Comparison of ENCODE assay signal across 17 cellular contexts in the genomic region with DNA sequence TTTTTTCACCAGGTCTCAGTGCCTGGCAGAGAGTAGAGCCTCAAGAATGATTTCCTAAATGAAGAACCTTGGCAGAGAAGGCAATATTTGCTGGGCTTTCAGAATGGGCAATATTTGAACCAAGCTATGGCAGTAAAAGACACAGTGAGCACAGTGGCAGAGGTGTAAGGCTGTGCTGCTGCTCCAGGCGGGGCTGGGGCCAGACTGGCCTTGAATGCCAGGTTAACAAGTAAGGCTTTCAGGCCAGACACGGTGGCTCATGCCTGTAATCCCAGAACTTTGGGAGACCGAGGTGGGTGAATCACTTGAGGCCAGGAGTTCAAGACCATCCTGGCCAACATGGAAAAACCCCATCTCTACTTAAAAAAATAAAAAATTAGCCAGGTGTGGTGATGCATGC. TPM values are rescaled to one million over a fixed set of nuclear protein-coding genes. Genes with fewer than 3 reads are reported as not detected.
DNase-seq lines count a peak whose midpoint lies in the region; ATAC-seq, FAIRE-seq and TF ChIP-seq lines count a peak whose summit lies in the region.
"Had no signal": no experiment of that assay in that cellular context is flagged by ENCODE, and none has a peak within 500 bp of the region (broad histone marks: within the 10 kb centered on the region; RNA-seq: fewer than 3 reads in every experiment).

No MANE protein-coding gene starts in this region.

- no peak overlapping the region for H3K4me3 Mint-ChIP-seq in Calu3 (ENCODE audit: low read depth, unreplicated experiment)
- no peak overlapping the region for H3K4me3 Mint-ChIP-seq in brain
- H3K4me3 Mint-ChIP-seq: B cell, H9 had no signal

- no peaks in the 10 kb centered on the region for H3K36me3 ChIP-seq in KMS-11 (ENCODE audit: insufficient read depth)
- H3K36me3 ChIP-seq in pancreas = peaks cover 0 to 2% (median 0%) of the 10 kb centered on the region in 3 donors

- no peaks in the 10 kb centered on the region for H3K9me3 ChIP-seq in pancreas
- H3K9me3 ChIP-seq: BLaER1 treated with 17β-estradiol and CSF1 and Interleukin-3, amounts not matched to agents 10 nM and 100 nM; Caco-2 had no signal

- peak overlapping the region; percentile 22 for H3K27ac Mint-ChIP-seq in Calu3 (ENCODE audit: unreplicated experiment)
- peak overlapping the region in 3 of 5 experiments; percentile 3 to 36 (median 19) for H3K27ac Mint-ChIP-seq in brain
- H3K27ac Mint-ChIP-seq: B cell had no signal

- H3K9me3 Mint-ChIP-seq in Calu3 (ENCODE audit: low read depth, unreplicated experiment) = no peaks in the 10 kb centered on the region
- H3K9me3 Mint-ChIP-seq in brain = no peaks in the 10 kb centered on the region
- H3K9me3 Mint-ChIP-seq: H9 had no signal

- H3K27ac ChIP-seq in KMS-11 = peak overlapping the region; percentile 89
- H3K27ac ChIP-seq in pancreas = peak overlapping the region in 1 of 4 donors; percentile 15
- H3K27ac ChIP-seq: BLaER1 treated with 17β-estradiol and CSF1 and Interleukin-3, amounts not matched to agents 10 nM and 100 nM had no signal

- H3K4me3 ChIP-seq in KMS-11 (IDR thresholded peaks at IDR 0.05; ENCODE audit: insufficient read depth, low read depth, low read length) (no peak overlapping the region), pancreas (no peak overlapping the region)
- H3K4me3 ChIP-seq: BLaER1 treated with 17β-estradiol and CSF1 and Interleukin-3, amounts not matched to agents 10 nM and 100 nM; GM12878; K562 had no signal

- H3K4me1 Mint-ChIP-seq in Calu3 (ENCODE audit: low read depth, unreplicated experiment) = no peaks in the 10 kb centered on the region
- H3K4me1 Mint-ChIP-seq in brain = no peaks in the 10 kb centered on the region
- H3K4me1 Mint-ChIP-seq: H9 had no signal

- 38 to 49% methylated on average over 3 of the region's 3 CpGs for WGBS in pancreas, 2 donors

- no peaks in the 10 kb centered on the region for H4K20me1 ChIP-seq in KMS-11 (ENCODE audit: insufficient read depth)

- intact Hi-C loops in Calu3 (cut with micrococcal nuclease; ENCODE audit: unreplicated experiment) (no loop called here), pancreas (cut with DNase I) (no loop called here)

- DNase-seq in Calu3 (no peak), pancreas (peak in 1 of 6 donors; percentile 37), HK-2 (ENCODE audit: unreplicated experiment) (no peak), NCI-H2081 (lab: John Stamatoyannopoulos, UW) (no peak)
- DNase-seq: Caco-2, GF-D8, H9, IMR-90 had no signal

- no peak for FAIRE-seq in pancreas (lab: Jason Lieb, UNC)
- FAIRE-seq: GM12878, H1, K562 had no signal

- no peaks in the 10 kb centered on the region for H3K27me3 ChIP-seq in KMS-11 (ENCODE audit: insufficient read depth, low read depth)
- no peaks in the 10 kb centered on the region for H3K27me3 ChIP-seq in pancreas
- H3K27me3 ChIP-seq: BLaER1 treated with 17β-estradiol and CSF1 and Interleukin-3, amounts not matched to agents 10 nM and 100 nM had no signal

- H3K36me3 Mint-ChIP-seq in Calu3 (ENCODE audit: insufficient read depth, unreplicated experiment) (peaks cover 7% of the 10 kb centered on the region), brain (peaks cover 14% of the 10 kb centered on the region)

- BruUV-seq in Calu3 (replicated peaks; lab: Mats Ljungman, UMichigan) = no TSS peak

- no peak overlapping the region for H2AFZ ChIP-seq in KMS-11 (ENCODE audit: low read depth)

- TF ChIP-seq CTCF in Calu3 (IDR thresholded peaks at IDR 0.05; ENCODE audit: unreplicated experiment) = no peak
- no peak for TF ChIP-seq CTCF in KMS-11 (conservative IDR thresholded peaks at IDR 0.05; ENCODE audit: low read depth, low read length)
- TF ChIP-seq CTCF in brain (conservative IDR thresholded peaks at IDR 0.05) = no peak
- TF ChIP-seq CTCF in pancreas (IDR thresholded peaks at IDR 0.05) = no peak

- H3K4me1 ChIP-seq in KMS-11 (ENCODE audit: low read depth, poor library complexity, severe bottlenecking) (peaks cover 56% of the 10 kb centered on the region), pancreas (no peaks in the 10 kb centered on the region)
- H3K4me1 ChIP-seq: BLaER1 treated with 17β-estradiol and CSF1 and Interleukin-3, amounts not matched to agents 10 nM and 100 nM; Caco-2 had no signal

- ATAC-seq in pancreas (peak in 3 of 4 donors; percentile 22 to 39 (median 35)), HG02840 (IDR thresholded peaks at IDR 0.05; ENCODE audit: low FRiP score, unreplicated experiment) (no peak), GM19397 (IDR thresholded peaks at IDR 0.05; ENCODE audit: unreplicated experiment) (no peak)
- ATAC-seq: GM12878, K562 had no signal

- H3K27me3 Mint-ChIP-seq in Calu3 (ENCODE audit: unreplicated experiment) (no peaks in the 10 kb centered on the region), brain (no peaks in the 10 kb centered on the region)
- H3K27me3 Mint-ChIP-seq: B cell had no signal

- CTCF ChIA-PET in Calu3 (lab: Charles Lee) = no interaction called here

- H3K9ac ChIP-seq in KMS-11 = peak overlapping the region; percentile 68; the same call in 1 of the 2 replicates
- H3K9ac ChIP-seq: BLaER1 treated with 17β-estradiol and CSF1 and Interleukin-3, amounts not matched to agents 10 nM and 100 nM had no signal

- no peaks in the 10 kb centered on the region for H3K79me2 ChIP-seq in KMS-11 (ENCODE audit: insufficient read depth, low read depth)

- H3K4me2 ChIP-seq in KMS-11 = peak overlapping the region; percentile 96
- H3K4me2 ChIP-seq: BLaER1 treated with 17β-estradiol and CSF1 and Interleukin-3, amounts not matched to agents 10 nM and 100 nM had no signal

RNA-seq across cellular contexts. Expression of gene MYL9, which starts 8.5 kb away (rescaled TPM):
- total RNA-seq in Calu3 (2022) = 7.8 and 10.3 TPM in 2 replicates
- 52.8 TPM for polyA plus RNA-seq in brain (ENCODE audit: insufficient read depth, low read depth, low replicate concordance)
- 10 to 100 TPM in 5 of 6 donors, 1 to 10 TPM in 1; 9.9 to 62.2 (median 20.1) TPM for total RNA-seq in pancreas
- polyA plus RNA-seq in pancreas = 100 to 1,000 TPM in 1 of 2 donors, 10 to 100 TPM in 1; 64.9 to 122 TPM

RNA-seq across cellular contexts. Expression of gene TGIF2, which starts 40.6 kb away (rescaled TPM):
- total RNA-seq in Calu3 (2022) (39.4 and 48.9 TPM in 2 replicates), pancreas (10 to 100 TPM; 10.9 to 18.9 (median 14.5) TPM)
- polyA plus RNA-seq in brain (ENCODE audit: insufficient read depth, low read depth, low replicate concordance) (1.9 TPM), pancreas (1 to 10 TPM; 5.7 to 9.2 TPM)

Comparison
In these comparisons a context has a peak if more than half of its experiments do, and no peak if none do; other contexts are left out.
1. ATAC-seq: peak in pancreas (3 of 4); none in HG02840 (single experiment) and GM19397 (single experiment).